Comparison of ENCODE assay signal across 18 cellular contexts in the genomic region with DNA sequence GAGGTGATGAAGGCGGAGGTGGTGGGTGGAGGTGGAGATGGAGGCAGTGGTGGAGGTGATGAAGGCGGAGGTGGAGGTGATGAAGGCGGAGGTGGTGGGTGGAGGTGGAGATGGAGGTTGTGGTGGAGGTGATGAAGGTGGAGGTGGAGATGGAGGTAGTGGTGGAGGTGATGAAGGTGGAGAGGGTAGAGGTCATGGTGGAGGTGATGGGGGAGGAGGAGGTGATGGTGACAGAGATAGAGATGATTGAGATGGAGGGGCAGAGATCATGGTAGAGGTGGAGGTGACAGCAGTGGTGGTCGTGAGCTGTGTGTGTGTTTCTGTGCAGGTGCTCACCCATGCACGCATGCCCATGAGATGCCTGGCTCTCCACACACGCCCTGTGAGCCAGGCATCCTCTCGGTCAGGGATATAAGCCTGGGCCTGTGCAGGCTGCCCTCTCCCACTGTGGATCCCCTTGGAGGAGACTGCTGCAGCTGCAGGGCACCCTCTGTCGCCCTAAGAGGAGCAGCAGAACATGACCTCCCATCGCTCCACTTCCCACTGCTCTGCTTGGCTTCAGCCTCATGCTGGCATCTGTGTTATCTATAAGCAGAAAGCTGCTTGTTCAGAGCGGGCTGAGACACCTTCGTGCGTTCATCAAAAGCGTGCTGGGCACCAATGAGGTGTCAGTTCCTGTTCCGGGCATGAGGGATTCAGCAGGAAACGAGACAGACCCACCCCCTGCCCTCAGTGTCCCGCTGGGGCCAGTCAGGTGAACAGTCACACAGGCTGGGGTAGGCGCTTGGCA. TPM values are rescaled to one million over a fixed set of nuclear protein-coding genes. Genes with fewer than 3 reads are reported as not detected.
DNase-seq lines count a peak whose midpoint lies in the region; ATAC-seq and TF ChIP-seq lines count a peak whose summit lies in the region.
"Had no signal": no experiment of that assay in that cellular context is flagged by ENCODE, and none has a peak within 500 bp of the region (broad histone marks: within the 10 kb centered on the region; RNA-seq: fewer than 3 reads in every experiment).

No MANE protein-coding gene starts in this region.

- 72 to 77% methylated on average over 17 of the region's 17 CpGs for WGBS in heart right ventricle, 2 donors
- 100% methylated on average over 1 of the region's 17 CpGs; no CpG with 5 or more reads in 1 of the 2 donors for WGBS in neuronal stem cell (ENCODE audit: extremely low coverage in 2 of 2, insufficient read length in 2 of 2, insufficient replicate concordance in 1 of 2), 2 donors

- H3K14ac ChIP-seq in neuronal stem cell (ENCODE audit: low read length): no peak overlapping the region

- H3K4me1 ChIP-seq in CD4-positive, alpha-beta memory T cell (ENCODE audit: insufficient read depth, low read length): peaks cover under 1% of the 10 kb centered on the region
- peaks cover 4 to 44% (median 19%) of the 10 kb centered on the region in 9 donors for H3K4me1 ChIP-seq in heart right ventricle
- peaks cover 8 to 14% of the 10 kb centered on the region in 2 donors for H3K4me1 ChIP-seq in neuronal stem cell (ENCODE audit: control insufficient read depth in 2 of 2, insufficient read depth in 1 of 2, low read depth in 1 of 2, low read length in 2 of 2)
- H3K4me1 ChIP-seq: adrenal gland, transverse colon had no signal

- DNase-seq in CD4-positive, alpha-beta memory T cell: no peak
- no peak for DNase-seq in activated naive CD8-positive, alpha-beta T cell treated with anti-CD3 and anti-CD28 coated beads for 36 hours
- DNase-seq in heart right ventricle (no peak), neuronal stem cell (ENCODE audit: low spot score) (no peak), COR-L47 (lab: John Stamatoyannopoulos, UW) (no peak), left lobe of liver (ENCODE audit: low spot score) (no peak), cerebellar nuclear complex (lab: John Stamatoyannopoulos, UW) (no peak)
- no peak for DNase-seq in activated effector memory CD4-positive, alpha-beta T cell treated with Interleukin-2 at 50 U/mL for 16 hours
- DNase-seq: adrenal gland, H9, islet precursor cell, NCI-H2081, NCI-H524, retina, T-helper 17 cell, transverse colon had no signal

- H3K36me3 Mint-ChIP-seq in CD4-positive, alpha-beta memory T cell: peaks cover 3 to 13% of the 10 kb centered on the region in 2 donors
- no peaks in the 10 kb centered on the region for H3K36me3 Mint-ChIP-seq in activated naive CD8-positive, alpha-beta T cell treated with anti-CD3 and anti-CD28 coated beads for 36 hours

- H3K4me3 Mint-ChIP-seq in CD4-positive, alpha-beta memory T cell: no peak overlapping the region
- no peak overlapping the region for H3K4me3 Mint-ChIP-seq in activated naive CD8-positive, alpha-beta T cell treated with anti-CD3 and anti-CD28 coated beads for 36 hours
- H3K4me3 Mint-ChIP-seq: H9, T-helper 17 cell had no signal

- no peak overlapping the region for H3K9ac ChIP-seq in neuronal stem cell (ENCODE audit: low read depth, low read length, poor library complexity)

- no peaks in the 10 kb centered on the region for H3K79me1 ChIP-seq in neuronal stem cell (ENCODE audit: low read depth, low read length)

- no peak overlapping the region for H2BK120ac ChIP-seq in neuronal stem cell (ENCODE audit: low read depth, low read length)

- peaks cover 1 to 8% (median 5%) of the 10 kb centered on the region in 4 donors for H3K4me1 Mint-ChIP-seq in CD4-positive, alpha-beta memory T cell
- H3K4me1 Mint-ChIP-seq in activated naive CD8-positive, alpha-beta T cell treated with anti-CD3 and anti-CD28 coated beads for 36 hours: peaks cover 5% of the 10 kb centered on the region
- H3K4me1 Mint-ChIP-seq: H9 had no signal

- H3K4ac ChIP-seq in neuronal stem cell (ENCODE audit: low read length): no peak overlapping the region

- H3K9me3 Mint-ChIP-seq in CD4-positive, alpha-beta memory T cell: no peaks in the 10 kb centered on the region
- H3K9me3 Mint-ChIP-seq in activated naive CD8-positive, alpha-beta T cell treated with anti-CD3 and anti-CD28 coated beads for 36 hours: no peaks in the 10 kb centered on the region
- H3K9me3 Mint-ChIP-seq: H9 had no signal

- peak overlapping the region; percentile 63 for H2BK12ac ChIP-seq in neuronal stem cell (ENCODE audit: low read length)

- no peaks in the 10 kb centered on the region for H3K27me3 ChIP-seq in CD4-positive, alpha-beta memory T cell (ENCODE audit: insufficient read depth, low read length)
- H3K27me3 ChIP-seq in heart right ventricle: no peaks in the 10 kb centered on the region
- H3K27me3 ChIP-seq in neuronal stem cell (ENCODE audit: control insufficient read depth in 3 of 3, insufficient read depth in 3 of 3, low read depth in 1 of 3, low read length in 3 of 3): no peaks in the 10 kb centered on the region
- H3K27me3 ChIP-seq: adrenal gland, cardiac muscle cell, transverse colon had no signal

- no peak overlapping the region for H2AFZ ChIP-seq in neuronal stem cell (ENCODE audit: low read length)

- peak overlapping the region; percentile 64 for H3K18ac ChIP-seq in neuronal stem cell (ENCODE audit: low read length)

- intact Hi-C loops in CD4-positive, alpha-beta memory T cell (cut with micrococcal nuclease): no loop called here
- intact Hi-C loops in heart right ventricle (cut with DNase I): no loop called here

- no peak overlapping the region for H3K4me3 ChIP-seq in CD4-positive, alpha-beta memory T cell (ENCODE audit: low read length in 2 of 2)
- H3K4me3 ChIP-seq in heart right ventricle (no peak overlapping the region), neuronal stem cell (ENCODE audit: low read length in 2 of 2) (peak overlapping the region in 1 of 2 donors; percentile 1)
- H3K4me3 ChIP-seq: adrenal gland, cardiac muscle cell, K562, transverse colon had no signal

- ATAC-seq in heart right ventricle: peak in 6 of 8 donors; percentile 19 to 37 (median 30)
- no peak for ATAC-seq in left lobe of liver
- ATAC-seq: K562, T-helper 17 cell had no signal

- H4K91ac ChIP-seq in neuronal stem cell (ENCODE audit: low read depth, low read length, poor library complexity): no peak overlapping the region

- no peak overlapping the region for H3K27ac ChIP-seq in CD4-positive, alpha-beta memory T cell (ENCODE audit: low read depth, low read length)
- H3K27ac ChIP-seq in heart right ventricle (peak overlapping the region; percentile 6 to 96 (median 84)), neuronal stem cell (replicated peaks; ENCODE audit: low read length) (no peak overlapping the region)
- H3K27ac ChIP-seq: adrenal gland, cardiac muscle cell, transverse colon had no signal

- no peak overlapping the region for H4K8ac ChIP-seq in neuronal stem cell (ENCODE audit: low read depth, low read length)

- H3K27ac Mint-ChIP-seq in CD4-positive, alpha-beta memory T cell: peak overlapping the region in 4 of 7 donors; percentile 43 to 80 (median 60)
- H3K27ac Mint-ChIP-seq in activated naive CD8-positive, alpha-beta T cell treated with anti-CD3 and anti-CD28 coated beads for 36 hours: peak overlapping the region; percentile 38
- H3K27ac Mint-ChIP-seq: H9, T-helper 17 cell had no signal

- H3K27me3 Mint-ChIP-seq in CD4-positive, alpha-beta memory T cell: no peaks in the 10 kb centered on the region
- H3K27me3 Mint-ChIP-seq in activated naive CD8-positive, alpha-beta T cell treated with anti-CD3 and anti-CD28 coated beads for 36 hours: no peaks in the 10 kb centered on the region
- H3K27me3 Mint-ChIP-seq: T-helper 17 cell had no signal

- CTCF ChIA-PET in CD4-positive, alpha-beta memory T cell (lab: Charles Lee; ENCODE audit: partially characterized antibody): interaction anchor here (1.3 kb wide), 1 partner anchor 20 kb away, joined by 3 read pairs; the partner anchor contains the start of gene NPHP4

- H3K9me3 ChIP-seq in CD4-positive, alpha-beta memory T cell (ENCODE audit: control insufficient read depth in 1 of 2, low read length in 2 of 2): no peaks in the 10 kb centered on the region
- H3K9me3 ChIP-seq in heart right ventricle (no peaks in the 10 kb centered on the region), neuronal stem cell (replicated peaks in 1 of 2; ENCODE audit: control insufficient read depth in 2 of 2, insufficient read depth in 1 of 2, low read depth in 1 of 2, low read length in 2 of 2) (no peaks in the 10 kb centered on the region)
- H3K9me3 ChIP-seq: adrenal gland, transverse colon had no signal

- no peak overlapping the region for H3K4me2 ChIP-seq in neuronal stem cell (ENCODE audit: insufficient read depth, low read length, poor library complexity, severe bottlenecking)

- POLR2A ChIA-PET in CD4-positive, alpha-beta memory T cell (lab: Charles Lee; ENCODE audit: partially characterized antibody): interaction anchor here (1.4 kb wide), 1 partner anchor 20 kb away, joined by 3 read pairs; the partner anchor contains the start of gene NPHP4

- H2BK15ac ChIP-seq in neuronal stem cell (ENCODE audit: low read length): no peak overlapping the region

- peak overlapping the region; percentile 52 for H2AK5ac ChIP-seq in neuronal stem cell (ENCODE audit: low read depth, low read length)

- peak overlapping the region; percentile 35 for H2BK5ac ChIP-seq in neuronal stem cell (ENCODE audit: low read length)

- peak in 1 of 9 donors; percentile 6 for TF ChIP-seq CTCF in heart right ventricle (IDR thresholded peaks at IDR 0.05)

- H3K23ac ChIP-seq in neuronal stem cell (ENCODE audit: low read depth, low read length, poor library complexity): peak overlapping the region; percentile 68

- no peaks in the 10 kb centered on the region for H3K36me3 ChIP-seq in CD4-positive, alpha-beta memory T cell (ENCODE audit: insufficient read depth, low read length)
- H3K36me3 ChIP-seq in heart right ventricle (no peaks in the 10 kb centered on the region), neuronal stem cell (replicated peaks in 1 of 2; ENCODE audit: control insufficient read depth in 2 of 2, insufficient read depth in 2 of 2, low read length in 2 of 2) (no peaks in the 10 kb centered on the region)
- H3K36me3 ChIP-seq: adrenal gland, cardiac muscle cell, transverse colon had no signal

RNA-seq across cellular contexts. Expression of gene NPHP4, which starts 20.5 kb away (rescaled TPM):
- 1 to 10 TPM; 7.6 to 9.6 TPM for total RNA-seq in CD4-positive, alpha-beta memory T cell
- 1 to 10 TPM; 1.0 to 1.1 TPM for polyA plus RNA-seq in CD4-positive, alpha-beta memory T cell
- total RNA-seq in activated naive CD8-positive, alpha-beta T cell treated with anti-CD3 and anti-CD28 coated beads for 36 hours: 10 to 100 TPM; 11.4 to 12.6 TPM
- 1 to 10 TPM; 2.4 to 5.7 (median 3.3) TPM for total RNA-seq in heart right ventricle
- polyA plus RNA-seq in heart right ventricle: 1 to 10 TPM; 2.4 to 3.8 TPM
- 9.7 TPM for polyA plus RNA-seq in neuronal stem cell (2013, experiment 1 of 2)
- polyA plus RNA-seq in neuronal stem cell (2013, experiment 2 of 2): 9.5 TPM
- total RNA-seq in left lobe of liver: 4.5 TPM

RNA-seq across cellular contexts. Expression of gene KCNAB2, which starts 33.0 kb away (rescaled TPM):
- total RNA-seq in CD4-positive, alpha-beta memory T cell: 100 to 1,000 TPM; 188 to 197 TPM
- 10 to 100 TPM; 20.9 to 53.6 TPM for polyA plus RNA-seq in CD4-positive, alpha-beta memory T cell
- 100 to 1,000 TPM; 209 to 218 TPM for total RNA-seq in activated naive CD8-positive, alpha-beta T cell treated with anti-CD3 and anti-CD28 coated beads for 36 hours
- total RNA-seq in heart right ventricle (10 to 100 TPM; 16.5 to 41.5 (median 22.2) TPM), left lobe of liver (6.9 TPM)
- 10 to 100 TPM in 1 of 2 donors, 1 to 10 TPM in 1; 4.7 to 15.1 TPM for polyA plus RNA-seq in heart right ventricle
- 5.4 TPM for polyA plus RNA-seq in neuronal stem cell (2013, experiment 1 of 2)
- polyA plus RNA-seq in neuronal stem cell (2013, experiment 2 of 2): 6.0 TPM

Comparison
In these comparisons a context has a peak if more than half of its experiments do, and no peak if none do; other contexts are left out.
1. H3K27ac ChIP-seq: peak in heart right ventricle (10 of 10); none in CD4-positive, alpha-beta memory T cell (single experiment) and neuronal stem cell (single experiment).
2. RNA of gene KCNAB2, which starts 33.0 kb away (total RNA-seq): 209 to 218 TPM in activated naive CD8-positive, alpha-beta T cell treated with anti-CD3 and anti-CD28 coated beads for 36 hours and 188 to 197 TPM in CD4-positive, alpha-beta memory T cell; 16.5 to 41.5 TPM in heart right ventricle and 6.9 TPM in left lobe of liver (single experiment); every median in the first group is over 4 times any median in the second.